Comparison of ENCODE assay signal across 1 cellular context in the genomic region with DNA sequence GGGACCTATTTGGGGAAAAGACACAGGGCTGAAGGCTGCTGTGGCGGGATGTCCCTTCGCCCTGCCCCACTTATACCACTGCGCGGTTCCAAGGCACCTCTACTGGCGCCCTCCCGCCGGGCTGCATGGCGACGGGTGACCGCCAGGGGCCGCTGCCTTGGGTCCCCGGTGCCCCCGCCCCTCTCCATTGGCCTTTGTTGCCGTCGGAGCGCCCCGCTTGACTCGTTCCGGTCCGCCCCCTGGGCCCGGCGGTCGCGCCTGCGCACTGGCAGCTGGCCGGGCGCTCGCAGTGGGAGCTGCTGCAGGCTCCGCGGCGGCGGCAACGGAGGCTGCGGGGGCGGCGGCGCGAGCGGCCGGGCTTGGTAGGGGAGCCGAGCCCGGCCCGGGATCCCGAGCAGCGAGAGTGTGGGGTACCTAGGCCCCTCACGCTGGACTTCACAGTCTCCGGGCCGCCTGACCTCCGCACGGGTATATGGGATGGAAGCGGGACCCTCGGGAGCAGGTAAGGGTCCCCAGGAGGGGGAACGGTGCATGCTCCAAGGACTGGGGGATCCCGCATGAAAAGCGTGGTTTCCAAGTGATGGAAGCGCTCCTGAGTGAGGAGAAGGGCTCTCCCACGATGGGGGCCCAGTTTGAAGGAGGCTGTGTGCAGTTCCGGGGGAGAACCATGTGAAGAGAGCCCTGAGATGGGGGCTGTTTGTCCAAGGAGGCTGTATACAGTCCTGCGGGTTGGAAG.
TF ChIP-seq lines count a peak whose summit lies in the region.

A gene (plus strand): TSS at position 265 of the 736 bp plus-strand sequence. CDS start 213 bp downstream, at position 478.

TF ChIP-seq in HEK293, 187 proteins besides CTCF, POLR2A, EP300 and RAD21 (continued from another document):
- TF ChIP-seq, protein P1, sequence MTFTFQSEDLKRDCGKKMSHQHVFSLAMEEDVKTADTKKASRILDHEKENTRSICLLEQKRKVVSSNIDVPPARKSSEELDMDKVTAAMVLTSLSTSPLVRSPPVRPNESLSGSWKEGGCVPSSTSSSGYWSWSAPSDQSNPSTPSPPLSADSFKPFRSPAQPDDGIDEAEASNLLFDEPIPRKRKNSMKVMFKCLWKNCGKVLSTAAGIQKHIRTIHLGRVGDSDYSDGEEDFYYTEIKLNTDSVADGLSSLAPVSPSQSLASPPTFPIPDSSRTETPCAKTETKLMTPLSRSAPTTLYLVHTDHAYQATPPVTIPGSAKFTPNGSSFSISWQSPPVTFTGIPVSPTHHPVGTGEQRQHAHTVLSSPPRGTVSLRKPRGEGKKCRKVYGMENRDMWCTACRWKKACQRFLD (tag by site-specific recombination; IDR thresholded peaks at IDR 0.05): no peak
- peak; percentile 44 for TF ChIP-seq ZBTB8A (tag by site-specific recombination; IDR thresholded peaks at IDR 0.05)
- 0 out of 2 replicates have a peak, but pooled peaks have one; percentile 15 for TF ChIP-seq ZNF391 (tag by site-specific recombination; IDR thresholded peaks at IDR 0.05; ENCODE audit: borderline replicate concordance, low read depth)
- no peak for TF ChIP-seq REPIN1 (tag by site-specific recombination; IDR thresholded peaks at IDR 0.05; ENCODE audit: low read depth)
- TF ChIP-seq ZNF423 (tag by site-specific recombination; IDR thresholded peaks at IDR 0.05): peak; percentile 65; the same call in 1 of the 2 replicates
- peak; percentile 77 for TF ChIP-seq ZIC2 (tag by site-specific recombination; IDR thresholded peaks at IDR 0.05)
- 0 out of 2 replicates have a peak, but pooled peaks have one; percentile 42 for TF ChIP-seq ZNF629 (tag by site-specific recombination; IDR thresholded peaks at IDR 0.05)
- peak; percentile 74; the same call in 1 of the 2 replicates for TF ChIP-seq ZBTB7A (tag by site-specific recombination; IDR thresholded peaks at IDR 0.05; ENCODE audit: low read depth)
- peak; percentile 85 for TF ChIP-seq ZEB2 (tag by site-specific recombination; IDR thresholded peaks at IDR 0.05)
- TF ChIP-seq IKZF3 (tag by site-specific recombination; IDR thresholded peaks at IDR 0.05): no peak
- TF ChIP-seq ZNF747 (tag by site-specific recombination; IDR thresholded peaks at IDR 0.05): no peak
- no peak for TF ChIP-seq ZNF174 (tag by site-specific recombination; IDR thresholded peaks at IDR 0.05)
- TF ChIP-seq GLIS2 (tag by site-specific recombination; IDR thresholded peaks at IDR 0.05): peak; percentile 90
- TF ChIP-seq ZNF292 (tag by site-specific recombination; IDR thresholded peaks at IDR 0.05; ENCODE audit: borderline replicate concordance, low read depth): no peak
- TF ChIP-seq ZNF610 (tag by site-specific recombination; IDR thresholded peaks at IDR 0.05; ENCODE audit: borderline replicate concordance): peak; percentile 78; the same call in 1 of the 2 replicates
- no peak for TF ChIP-seq ZNF24 (tag by site-specific recombination; IDR thresholded peaks at IDR 0.05)
- TF ChIP-seq ZFHX2 (tag by site-specific recombination; conservative IDR thresholded peaks at IDR 0.05): no peak
- TF ChIP-seq ZNF660 (tag by site-specific recombination; IDR thresholded peaks at IDR 0.05): peak; percentile 79
- no peak for TF ChIP-seq ZNF366 (tag by site-specific recombination; conservative IDR thresholded peaks at IDR 0.05)
- TF ChIP-seq SP3 (tag by site-specific recombination; IDR thresholded peaks at IDR 0.05): peak; percentile 58
- TF ChIP-seq ZNF140 (tag by site-specific recombination; IDR thresholded peaks at IDR 0.05): no peak
- TF ChIP-seq ZNF843 (tag by site-specific recombination; IDR thresholded peaks at IDR 0.05): no peak
- no peak; the same call in 1 of the 2 replicates for TF ChIP-seq ZNF324 (tag by site-specific recombination; IDR thresholded peaks at IDR 0.05)
- TF ChIP-seq KLF10 (tag by site-specific recombination; IDR thresholded peaks at IDR 0.05): no peak
- peak; percentile 16; the same call in 1 of the 2 replicates for TF ChIP-seq ZBTB21 (tag by site-specific recombination; IDR thresholded peaks at IDR 0.05)
- TF ChIP-seq, protein P2, sequence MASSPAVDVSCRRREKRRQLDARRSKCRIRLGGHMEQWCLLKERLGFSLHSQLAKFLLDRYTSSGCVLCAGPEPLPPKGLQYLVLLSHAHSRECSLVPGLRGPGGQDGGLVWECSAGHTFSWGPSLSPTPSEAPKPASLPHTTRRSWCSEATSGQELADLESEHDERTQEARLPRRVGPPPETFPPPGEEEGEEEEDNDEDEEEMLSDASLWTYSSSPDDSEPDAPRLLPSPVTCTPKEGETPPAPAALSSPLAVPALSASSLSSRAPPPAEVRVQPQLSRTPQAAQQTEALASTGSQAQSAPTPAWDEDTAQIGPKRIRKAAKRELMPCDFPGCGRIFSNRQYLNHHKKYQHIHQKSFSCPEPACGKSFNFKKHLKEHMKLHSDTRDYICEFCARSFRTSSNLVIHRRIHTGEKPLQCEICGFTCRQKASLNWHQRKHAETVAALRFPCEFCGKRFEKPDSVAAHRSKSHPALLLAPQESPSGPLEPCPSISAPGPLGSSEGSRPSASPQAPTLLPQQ (tag by site-specific recombination; IDR thresholded peaks at IDR 0.05): 0 out of 2 replicates have a peak, but pooled peaks have one; percentile 63
- TF ChIP-seq ZNF596 (tag by site-specific recombination; IDR thresholded peaks at IDR 0.05): peak; percentile 43; the same call in 1 of the 2 replicates
- TF ChIP-seq, protein P3, sequence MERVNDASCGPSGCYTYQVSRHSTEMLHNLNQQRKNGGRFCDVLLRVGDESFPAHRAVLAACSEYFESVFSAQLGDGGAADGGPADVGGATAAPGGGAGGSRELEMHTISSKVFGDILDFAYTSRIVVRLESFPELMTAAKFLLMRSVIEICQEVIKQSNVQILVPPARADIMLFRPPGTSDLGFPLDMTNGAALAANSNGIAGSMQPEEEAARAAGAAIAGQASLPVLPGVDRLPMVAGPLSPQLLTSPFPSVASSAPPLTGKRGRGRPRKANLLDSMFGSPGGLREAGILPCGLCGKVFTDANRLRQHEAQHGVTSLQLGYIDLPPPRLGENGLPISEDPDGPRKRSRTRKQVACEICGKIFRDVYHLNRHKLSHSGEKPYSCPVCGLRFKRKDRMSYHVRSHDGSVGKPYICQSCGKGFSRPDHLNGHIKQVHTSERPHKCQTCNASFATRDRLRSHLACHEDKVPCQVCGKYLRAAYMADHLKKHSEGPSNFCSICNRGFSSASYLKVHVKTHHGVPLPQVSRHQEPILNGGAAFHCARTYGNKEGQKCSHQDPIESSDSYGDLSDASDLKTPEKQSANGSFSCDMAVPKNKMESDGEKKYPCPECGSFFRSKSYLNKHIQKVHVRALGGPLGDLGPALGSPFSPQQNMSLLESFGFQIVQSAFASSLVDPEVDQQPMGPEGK (tag by site-specific recombination; IDR thresholded peaks at IDR 0.05): peak; percentile 93
- TF ChIP-seq ZNF561 (tag by site-specific recombination; IDR thresholded peaks at IDR 0.05; ENCODE audit: borderline replicate concordance): peak; percentile 76
- TF ChIP-seq ZNF76 (tag by site-specific recombination; IDR thresholded peaks at IDR 0.05; ENCODE audit: borderline replicate concordance, low read depth): no peak
- no peak for TF ChIP-seq EGR2 (tag by site-specific recombination; IDR thresholded peaks at IDR 0.05; ENCODE audit: low read depth)
- peak; percentile 58; the same call in 1 of the 2 replicates for TF ChIP-seq KLF8 (tag by site-specific recombination; IDR thresholded peaks at IDR 0.05)
- peak; percentile 40; the same call in 1 of the 2 replicates for TF ChIP-seq ZNF221 (tag by site-specific recombination; IDR thresholded peaks at IDR 0.05; ENCODE audit: borderline replicate concordance)
- no peak for TF ChIP-seq ZNF501 (tag by site-specific recombination; IDR thresholded peaks at IDR 0.05)
- no peak for TF ChIP-seq ZNF621 (tag by site-specific recombination; IDR thresholded peaks at IDR 0.05)
- TF ChIP-seq ZNF701 (tag by site-specific recombination; IDR thresholded peaks at IDR 0.05): no peak
- TF ChIP-seq ZXDB (tag by site-specific recombination; IDR thresholded peaks at IDR 0.05): no peak
- no peak for TF ChIP-seq BCL11B (tag by site-specific recombination; IDR thresholded peaks at IDR 0.05; ENCODE audit: low read depth)
- TF ChIP-seq ZNF112 (tag by site-specific recombination; IDR thresholded peaks at IDR 0.05): no peak
- TF ChIP-seq, protein P4, sequence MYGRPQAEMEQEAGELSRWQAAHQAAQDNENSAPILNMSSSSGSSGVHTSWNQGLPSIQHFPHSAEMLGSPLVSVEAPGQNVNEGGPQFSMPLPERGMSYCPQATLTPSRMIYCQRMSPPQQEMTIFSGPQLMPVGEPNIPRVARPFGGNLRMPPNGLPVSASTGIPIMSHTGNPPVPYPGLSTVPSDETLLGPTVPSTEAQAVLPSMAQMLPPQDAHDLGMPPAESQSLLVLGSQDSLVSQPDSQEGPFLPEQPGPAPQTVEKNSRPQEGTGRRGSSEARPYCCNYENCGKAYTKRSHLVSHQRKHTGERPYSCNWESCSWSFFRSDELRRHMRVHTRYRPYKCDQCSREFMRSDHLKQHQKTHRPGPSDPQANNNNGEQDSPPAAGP (tag by site-specific recombination; IDR thresholded peaks at IDR 0.05): peak; percentile 60; the same call in 1 of the 2 replicates
- TF ChIP-seq ZBTB20 (tag by site-specific recombination; IDR thresholded peaks at IDR 0.05): peak; percentile 16; the same call in 1 of the 2 replicates
- TF ChIP-seq ZNF560 (tag by site-specific recombination; IDR thresholded peaks at IDR 0.05; ENCODE audit: borderline replicate concordance): no peak
- TF ChIP-seq, protein P5, sequence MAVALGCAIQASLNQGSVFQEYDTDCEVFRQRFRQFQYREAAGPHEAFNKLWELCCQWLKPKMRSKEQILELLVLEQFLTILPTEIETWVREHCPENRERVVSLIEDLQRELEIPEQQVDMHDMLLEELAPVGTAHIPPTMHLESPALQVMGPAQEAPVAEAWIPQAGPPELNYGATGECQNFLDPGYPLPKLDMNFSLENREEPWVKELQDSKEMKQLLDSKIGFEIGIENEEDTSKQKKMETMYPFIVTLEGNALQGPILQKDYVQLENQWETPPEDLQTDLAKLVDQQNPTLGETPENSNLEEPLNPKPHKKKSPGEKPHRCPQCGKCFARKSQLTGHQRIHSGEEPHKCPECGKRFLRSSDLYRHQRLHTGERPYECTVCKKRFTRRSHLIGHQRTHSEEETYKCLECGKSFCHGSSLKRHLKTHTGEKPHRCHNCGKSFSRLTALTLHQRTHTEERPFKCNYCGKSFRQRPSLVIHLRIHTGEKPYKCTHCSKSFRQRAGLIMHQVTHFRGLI (tag by site-specific recombination; IDR thresholded peaks at IDR 0.05): no peak
- TF ChIP-seq, protein P6, sequence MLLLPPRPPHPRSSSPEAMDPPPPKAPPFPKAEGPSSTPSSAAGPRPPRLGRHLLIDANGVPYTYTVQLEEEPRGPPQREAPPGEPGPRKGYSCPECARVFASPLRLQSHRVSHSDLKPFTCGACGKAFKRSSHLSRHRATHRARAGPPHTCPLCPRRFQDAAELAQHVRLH (tag by site-specific recombination; IDR thresholded peaks at IDR 0.05): no peak
- 0 out of 2 replicates have a peak, but pooled peaks have one; percentile 40 for TF ChIP-seq YY1 (tag by site-specific recombination; IDR thresholded peaks at IDR 0.05)
- TF ChIP-seq, protein P7, sequence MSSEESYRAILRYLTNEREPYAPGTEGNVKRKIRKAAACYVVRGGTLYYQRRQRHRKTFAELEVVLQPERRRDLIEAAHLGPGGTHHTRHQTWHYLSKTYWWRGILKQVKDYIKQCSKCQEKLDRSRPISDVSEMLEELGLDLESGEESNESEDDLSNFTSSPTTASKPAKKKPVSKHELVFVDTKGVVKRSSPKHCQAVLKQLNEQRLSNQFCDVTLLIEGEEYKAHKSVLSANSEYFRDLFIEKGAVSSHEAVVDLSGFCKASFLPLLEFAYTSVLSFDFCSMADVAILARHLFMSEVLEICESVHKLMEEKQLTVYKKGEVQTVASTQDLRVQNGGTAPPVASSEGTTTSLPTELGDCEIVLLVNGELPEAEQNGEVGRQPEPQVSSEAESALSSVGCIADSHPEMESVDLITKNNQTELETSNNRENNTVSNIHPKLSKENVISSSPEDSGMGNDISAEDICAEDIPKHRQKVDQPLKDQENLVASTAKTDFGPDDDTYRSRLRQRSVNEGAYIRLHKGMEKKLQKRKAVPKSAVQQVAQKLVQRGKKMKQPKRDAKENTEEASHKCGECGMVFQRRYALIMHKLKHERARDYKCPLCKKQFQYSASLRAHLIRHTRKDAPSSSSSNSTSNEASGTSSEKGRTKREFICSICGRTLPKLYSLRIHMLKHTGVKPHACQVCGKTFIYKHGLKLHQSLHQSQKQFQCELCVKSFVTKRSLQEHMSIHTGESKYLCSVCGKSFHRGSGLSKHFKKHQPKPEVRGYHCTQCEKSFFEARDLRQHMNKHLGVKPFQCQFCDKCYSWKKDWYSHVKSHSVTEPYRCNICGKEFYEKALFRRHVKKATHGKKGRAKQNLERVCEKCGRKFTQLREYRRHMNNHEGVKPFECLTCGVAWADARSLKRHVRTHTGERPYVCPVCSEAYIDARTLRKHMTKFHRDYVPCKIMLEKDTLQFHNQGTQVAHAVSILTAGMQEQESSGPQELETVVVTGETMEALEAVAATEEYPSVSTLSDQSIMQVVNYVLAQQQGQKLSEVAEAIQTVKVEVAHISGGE (tag by site-specific recombination; conservative IDR thresholded peaks at IDR 0.05; ENCODE audit: low read depth): peak; percentile 53; the same call in 1 of the 2 replicates
- no peak for TF ChIP-seq ZNF350 (tag by site-specific recombination; IDR thresholded peaks at IDR 0.05)
- no peak for TF ChIP-seq ZNF335 (tag by site-specific recombination; conservative IDR thresholded peaks at IDR 0.05)
- peak; percentile 98 for TF ChIP-seq ZNF133 (tag by site-specific recombination; IDR thresholded peaks at IDR 0.05)
- no peak for TF ChIP-seq ZNF114 (tag by site-specific recombination; IDR thresholded peaks at IDR 0.05)
- TF ChIP-seq, protein P8, sequence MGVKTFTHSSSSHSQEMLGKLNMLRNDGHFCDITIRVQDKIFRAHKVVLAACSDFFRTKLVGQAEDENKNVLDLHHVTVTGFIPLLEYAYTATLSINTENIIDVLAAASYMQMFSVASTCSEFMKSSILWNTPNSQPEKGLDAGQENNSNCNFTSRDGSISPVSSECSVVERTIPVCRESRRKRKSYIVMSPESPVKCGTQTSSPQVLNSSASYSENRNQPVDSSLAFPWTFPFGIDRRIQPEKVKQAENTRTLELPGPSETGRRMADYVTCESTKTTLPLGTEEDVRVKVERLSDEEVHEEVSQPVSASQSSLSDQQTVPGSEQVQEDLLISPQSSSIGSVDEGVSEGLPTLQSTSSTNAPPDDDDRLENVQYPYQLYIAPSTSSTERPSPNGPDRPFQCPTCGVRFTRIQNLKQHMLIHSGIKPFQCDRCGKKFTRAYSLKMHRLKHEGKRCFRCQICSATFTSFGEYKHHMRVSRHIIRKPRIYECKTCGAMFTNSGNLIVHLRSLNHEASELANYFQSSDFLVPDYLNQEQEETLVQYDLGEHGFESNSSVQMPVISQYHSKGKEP (tag by site-specific recombination; IDR thresholded peaks at IDR 0.05): 0 out of 2 replicates have a peak, but pooled peaks have one; percentile 35
- no peak for TF ChIP-seq ZNF626 (tag by site-specific recombination; IDR thresholded peaks at IDR 0.05)
